12 cellular contexts compared by ENCODE assay signal in genomic region chr2:11144077-11144723, GRCh38.
"Had no signal": no experiment of that assay in that cellular context is flagged by ENCODE, and none has a peak within 500 bp of the region (broad histone marks: within the 10 kb centered on the region; RNA-seq: fewer than 3 reads in every experiment).

No MANE protein-coding gene starts in this region.

- H3K4me3 ChIP-seq: sigmoid colon had no signal

- H3K4me1 ChIP-seq: sigmoid colon had no signal

- H3K36me3 ChIP-seq: sigmoid colon had no signal

- DNase-seq: activated CD4-positive, alpha-beta memory T cell treated with anti-CD3 and anti-CD28 coated beads, Interleukin-2, amount 10 ng/mL, durations not matched to agents 7 days and 5 days; activated CD4-positive, alpha-beta T cell treated with anti-CD3 and anti-CD28 coated beads for 36 hours; activated CD8-positive, alpha-beta memory T cell treated with anti-CD3 and anti-CD28 coated beads, Interleukin-2, amount 10 ng/mL, durations not matched to agents 7 days and 5 days; activated naive CD4-positive, alpha-beta T cell; activated naive CD8-positive, alpha-beta T cell treated with anti-CD3 and anti-CD28 coated beads, Interleukin-2, amount 10 ng/mL, durations not matched to agents 7 days and 5 days; amygdala; effector memory CD8-positive, alpha-beta T cell; foreskin fibroblast; mesendoderm; naive thymus-derived CD4-positive, alpha-beta T cell; sigmoid colon; stimulated activated naive CD4-positive, alpha-beta T cell had no signal

- H3K27ac Mint-ChIP-seq: activated CD4-positive, alpha-beta memory T cell treated with anti-CD3 and anti-CD28 coated beads, Interleukin-2, amount 10 ng/mL, durations not matched to agents 7 days and 5 days; activated CD4-positive, alpha-beta T cell treated with anti-CD3 and anti-CD28 coated beads for 36 hours; activated CD8-positive, alpha-beta memory T cell treated with anti-CD3 and anti-CD28 coated beads, Interleukin-2, amount 10 ng/mL, durations not matched to agents 7 days and 5 days; activated naive CD8-positive, alpha-beta T cell treated with anti-CD3 and anti-CD28 coated beads, Interleukin-2, amount 10 ng/mL, durations not matched to agents 7 days and 5 days; effector memory CD8-positive, alpha-beta T cell; naive thymus-derived CD4-positive, alpha-beta T cell had no signal

- ATAC-seq: activated CD4-positive, alpha-beta T cell treated with anti-CD3 and anti-CD28 coated beads for 36 hours; activated CD8-positive, alpha-beta memory T cell treated with anti-CD3 and anti-CD28 coated beads, Interleukin-2, amount 10 ng/mL, durations not matched to agents 7 days and 5 days; effector memory CD8-positive, alpha-beta T cell; naive thymus-derived CD4-positive, alpha-beta T cell had no signal

- H3K4me1 Mint-ChIP-seq: activated CD4-positive, alpha-beta memory T cell treated with anti-CD3 and anti-CD28 coated beads, Interleukin-2, amount 10 ng/mL, durations not matched to agents 7 days and 5 days; activated CD4-positive, alpha-beta T cell treated with anti-CD3 and anti-CD28 coated beads for 36 hours; activated CD8-positive, alpha-beta memory T cell treated with anti-CD3 and anti-CD28 coated beads, Interleukin-2, amount 10 ng/mL, durations not matched to agents 7 days and 5 days; activated naive CD8-positive, alpha-beta T cell treated with anti-CD3 and anti-CD28 coated beads, Interleukin-2, amount 10 ng/mL, durations not matched to agents 7 days and 5 days had no signal

- H3K27ac ChIP-seq: sigmoid colon had no signal

- H3K36me3 Mint-ChIP-seq: activated CD8-positive, alpha-beta memory T cell treated with anti-CD3 and anti-CD28 coated beads, Interleukin-2, amount 10 ng/mL, durations not matched to agents 7 days and 5 days; activated naive CD8-positive, alpha-beta T cell treated with anti-CD3 and anti-CD28 coated beads, Interleukin-2, amount 10 ng/mL, durations not matched to agents 7 days and 5 days; naive thymus-derived CD4-positive, alpha-beta T cell had no signal

- H3K9me3 Mint-ChIP-seq: activated CD4-positive, alpha-beta memory T cell treated with anti-CD3 and anti-CD28 coated beads, Interleukin-2, amount 10 ng/mL, durations not matched to agents 7 days and 5 days; activated naive CD8-positive, alpha-beta T cell treated with anti-CD3 and anti-CD28 coated beads, Interleukin-2, amount 10 ng/mL, durations not matched to agents 7 days and 5 days; effector memory CD8-positive, alpha-beta T cell had no signal

- H3K4me3 Mint-ChIP-seq: activated CD4-positive, alpha-beta memory T cell treated with anti-CD3 and anti-CD28 coated beads, Interleukin-2, amount 10 ng/mL, durations not matched to agents 7 days and 5 days; activated CD4-positive, alpha-beta T cell treated with anti-CD3 and anti-CD28 coated beads for 36 hours; activated CD8-positive, alpha-beta memory T cell treated with anti-CD3 and anti-CD28 coated beads, Interleukin-2, amount 10 ng/mL, durations not matched to agents 7 days and 5 days; activated naive CD8-positive, alpha-beta T cell treated with anti-CD3 and anti-CD28 coated beads, Interleukin-2, amount 10 ng/mL, durations not matched to agents 7 days and 5 days; effector memory CD8-positive, alpha-beta T cell; naive thymus-derived CD4-positive, alpha-beta T cell had no signal
